14 cellular contexts compared by ENCODE assay signal in the genomic region with DNA sequence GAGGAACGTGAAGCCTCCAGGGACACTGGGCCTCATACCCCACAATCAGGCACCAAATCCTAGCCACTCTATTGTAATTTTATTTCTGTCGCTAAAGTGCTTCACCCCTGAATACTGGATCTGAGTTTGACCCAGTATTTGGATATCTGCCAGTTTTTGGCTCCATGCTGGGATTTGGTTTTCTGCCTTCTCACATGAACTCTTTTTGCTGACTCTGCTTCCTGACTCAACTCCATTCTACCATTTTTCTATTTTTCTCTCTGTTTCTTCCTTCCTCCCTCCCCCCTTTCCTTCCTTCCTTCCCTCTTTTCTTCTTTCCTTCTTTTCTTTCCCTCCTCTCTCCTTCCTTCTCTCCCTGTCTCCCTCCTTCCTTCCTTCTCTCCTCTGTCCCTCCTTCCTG.
DNase-seq lines count a peak whose midpoint lies in the region; ATAC-seq, FAIRE-seq and TF ChIP-seq lines count a peak whose summit lies in the region.
"Had no signal": no experiment of that assay in that cellular context is flagged by ENCODE, and none has a peak within 500 bp of the region (broad histone marks: within the 10 kb centered on the region; RNA-seq: fewer than 3 reads in every experiment).

No MANE protein-coding gene starts in this region.

- no peaks in the 10 kb centered on the region for H3K79me2 ChIP-seq in K562 (ENCODE audit: control insufficient read depth, insufficient read depth, low read length)
- H3K79me2 ChIP-seq in mammary epithelial cell (ENCODE audit: insufficient read depth, low read length), result no peaks in the 10 kb centered on the region

- no peak overlapping the region for H2AFZ ChIP-seq in K562 (ENCODE audit: low read depth, low read length)
- H2AFZ ChIP-seq in mammary epithelial cell (ENCODE audit: low read depth, low read length), result no peak overlapping the region

- CTCF ChIA-PET in A549 (lab: Yijun Ruan, JAX) (no interaction called here), HEK293 (lab: Yijun Ruan, JAX) (interaction anchor here (0.6 to 1.5 kb wide), 3 partner anchors 9 to 170 kb away, joined by 3 to 5 read pairs (median 3); no protein-coding TSS in a partner anchor), K562 (lab: Yijun Ruan, JAX; ENCODE audit: low intra/inter-chr PET ratio) (interaction anchor here (0.5 kb wide), 1 partner anchor 1377 kb away, joined by 3 read pairs; no protein-coding TSS in a partner anchor), mammary epithelial cell (lab: Charles Lee; ENCODE audit: low non-redundant PET) (no interaction called here)

- H3K4me1 ChIP-seq in A549 (no peaks in the 10 kb centered on the region), HEK293 (ENCODE audit: control insufficient read depth, insufficient read depth, low read length) (no peaks in the 10 kb centered on the region), K562 (replicated peaks in 1 of 2; ENCODE audit: control insufficient read depth in 2 of 2, insufficient read depth in 2 of 2, low read length in 2 of 2) (no peaks in the 10 kb centered on the region), mammary epithelial cell (ENCODE audit: insufficient read depth, low read length) (no peaks in the 10 kb centered on the region)

- H3K4me3 ChIP-seq in A549 (no peak overlapping the region), HEK293 (ENCODE audit: low read depth, low read length) (no peak overlapping the region), K562 (no peak overlapping the region), mammary epithelial cell (replicated peaks in 1 of 3; ENCODE audit: insufficient read depth in 1 of 3, low read depth in 2 of 3, low read length in 3 of 3) (no peak overlapping the region)

- H3K4me2 ChIP-seq in A549, result no peak overlapping the region
- no peak overlapping the region for H3K4me2 ChIP-seq in K562 (ENCODE audit: insufficient read depth, low read length)
- H3K4me2 ChIP-seq in mammary epithelial cell (ENCODE audit: insufficient read depth, low read depth, low read length), result no peak overlapping the region

- FAIRE-seq in A549 (lab: Jason Lieb, UNC) (no peak), K562 (lab: Jason Lieb, UNC) (no peak)
- FAIRE-seq: GM19239 had no signal

- in situ Hi-C loops in K562 (cut with MboI) (loop anchor here (10.0 kb wide), 1 partner anchor 969 kb away; no protein-coding TSS in a partner anchor), mammary epithelial cell (cut with MboI; ENCODE audit: low sequenced_read_pairs in 2 of 2) (no loop called here)

- BruUV-seq in K562 (replicated peaks; lab: Mats Ljungman, UMichigan) (no TSS peak), mammary epithelial cell (replicated peaks; lab: Mats Ljungman, UMichigan) (no TSS peak)

- dilution Hi-C loops in mammary epithelial cell (cut with HindIII; ENCODE audit: low sequenced_read_pairs), result no loop called here

- H3K9ac ChIP-seq in K562 (ENCODE audit: insufficient read depth in 1 of 2, low read depth in 2 of 2, low read length in 2 of 2) (no peak overlapping the region), mammary epithelial cell (ENCODE audit: insufficient read depth, low read length) (no peak overlapping the region)

- no peak for TF ChIP-seq RAD21 in A549 (conservative IDR thresholded peaks at IDR 0.05 in 1 of 2, IDR thresholded peaks at IDR 0.05 in 1 of 2)
- TF ChIP-seq RAD21 in K562 (CRISPR knock-in tag; conservative IDR thresholded peaks at IDR 0.05 in 1 of 2, IDR thresholded peaks at IDR 0.05 in 1 of 2), result no peak

- H3K36me3 ChIP-seq in HEK293 (ENCODE audit: control insufficient read depth in 2 of 2, insufficient read depth in 1 of 2, low read length in 2 of 2), result no peaks in the 10 kb centered on the region
- H3K36me3 ChIP-seq in K562 (ENCODE audit: control insufficient read depth, insufficient read depth, low read length), result no peaks in the 10 kb centered on the region
- H3K36me3 ChIP-seq in mammary epithelial cell (ENCODE audit: insufficient read depth, low read length), result no peaks in the 10 kb centered on the region

- H3K9me1 ChIP-seq in K562 (ENCODE audit: control insufficient read depth, insufficient read depth, low read length), result no peaks in the 10 kb centered on the region

- intact Hi-C loops in K562 (cut with micrococcal nuclease) (no loop called here), mammary epithelial cell (cut with micrococcal nuclease) (no loop called here)

- H3K27me3 ChIP-seq in K562 (ENCODE audit: control insufficient read depth in 2 of 2, insufficient read depth in 2 of 2, low read length in 2 of 2) (peaks cover 0 to 5% of the 10 kb centered on the region in 2 experiments; a peak in 2 of 5 replicates), mammary epithelial cell (ENCODE audit: insufficient read depth, low read length) (no peaks in the 10 kb centered on the region)

- TF ChIP-seq POLR2A in A549 (IDR thresholded peaks at IDR 0.05; ENCODE audit: low read length), result no peak
- TF ChIP-seq POLR2A in K562 (conservative IDR thresholded peaks at IDR 0.05), result no peak

- TF ChIP-seq CTCF in A549 (IDR thresholded peaks at IDR 0.05) (no peak), HEK293 (tag by site-specific recombination; IDR thresholded peaks at IDR 0.05) (no peak), K562 (IDR thresholded peaks at IDR 0.05 in 2 of 3, conservative IDR thresholded peaks at IDR 0.05 in 1 of 3; ENCODE audit: insufficient read depth in 2 of 3, low read depth in 1 of 3, low read length in 3 of 3) (no peak), mammary epithelial cell (conservative IDR thresholded peaks at IDR 0.05 in 1 of 2, IDR thresholded peaks at IDR 0.05 in 1 of 2; ENCODE audit: extremely low read depth in 1 of 2, insufficient read depth in 1 of 2, low read depth in 1 of 2, low read length in 2 of 2) (no peak)

- ATAC-seq in A549 (no peak), K562 (no peak)

- H3K27ac ChIP-seq in A549 (no peak overlapping the region), HEK293 (ENCODE audit: extremely low read depth, low read depth, low read length) (no peak overlapping the region), K562 (ENCODE audit: extremely low read depth, low read depth, low read length) (no peak overlapping the region), mammary epithelial cell (ENCODE audit: insufficient read depth, low read depth, low read length) (no peak overlapping the region)

- POLR2A ChIA-PET in A549 (lab: Yijun Ruan, JAX) (no interaction called here), HEK293 (lab: Yijun Ruan, JAX) (no interaction called here), K562 (lab: Yijun Ruan, JAX) (no interaction called here)

- DNase-seq in NCI-H1092 treated with DMSO at 0.1 percent for 48 hours (lab: John Stamatoyannopoulos, UW), result peak; percentile 12
- DNase-seq in NCI-H1092 (lab: John Stamatoyannopoulos, UW), result no peak
- no peak for DNase-seq in A549 (ENCODE audit: low read depth in 1 of 2, low spot score in 1 of 2)
- DNase-seq in K562 (ENCODE audit: extremely low read depth in 1 of 4, low spot score in 3 of 4), result no peak
- no peak for DNase-seq in mammary epithelial cell
- DNase-seq in NCI-H2029 (lab: John Stamatoyannopoulos, UW), result no peak
- DNase-seq: 8988T; C1 segment of cervical spinal cord; CD4-positive, alpha-beta T cell; GF-D8; GOT3; H9 had no signal

- H4K20me1 ChIP-seq in K562 (replicated peaks; ENCODE audit: control insufficient read depth, insufficient read depth, low read length) (no peaks in the 10 kb centered on the region), mammary epithelial cell (ENCODE audit: insufficient read depth, low read length) (no peaks in the 10 kb centered on the region)

- no peak for TF ChIP-seq EP300 in A549 (IDR thresholded peaks at IDR 0.05)
- TF ChIP-seq EP300 in K562 (IDR thresholded peaks at IDR 0.05; ENCODE audit: low read length), result no peak

- no peaks in the 10 kb centered on the region for H3K9me3 ChIP-seq in A549
- no peaks in the 10 kb centered on the region for H3K9me3 ChIP-seq in HEK293 (ENCODE audit: control insufficient read depth, insufficient read depth, low read depth, low read length)
- no peaks in the 10 kb centered on the region; the same call in 1 of the 2 replicates for H3K9me3 ChIP-seq in K562 (replicated peaks; ENCODE audit: control insufficient read depth, insufficient read depth, low read depth, low read length)
- H3K9me3 ChIP-seq in mammary epithelial cell (replicated peaks; ENCODE audit: insufficient read depth, low read length), result no peaks in the 10 kb centered on the region

- 4% methylated on average over 2 of the region's 2 CpGs for WGBS in A549 (ENCODE audit: missing lambda C conversion rate)
- whole genome bisulfite sequencing in K562 (ENCODE audit: insufficient coverage, low coverage, missing lambda C conversion rate), result 0% methylated on average over 2 of the region's 2 CpGs
- WGBS in mammary epithelial cell (ENCODE audit: low coverage, missing lambda C conversion rate), result 58% methylated on average over 2 of the region's 2 CpGs

TF ChIP-seq in A549, 52 proteins besides CTCF, POLR2A, EP300 and RAD21:
- TF ChIP-seq RNF2 (IDR thresholded peaks at IDR 0.05; ENCODE audit: borderline replicate concordance, low read depth), result no peak
- no peak for TF ChIP-seq FOSB (CRISPR knock-in tag; IDR thresholded peaks at IDR 0.05)
- peak; percentile 19 for TF ChIP-seq MAFK (IDR thresholded peaks at IDR 0.05; ENCODE audit: partially characterized antibody)
- no peak for TF ChIP-seq EHF (CRISPR knock-in tag; IDR thresholded peaks at IDR 0.05)
- TF ChIP-seq JUN (IDR thresholded peaks at IDR 0.05), result no peak

TF ChIP-seq in K562, 482 proteins besides CTCF, POLR2A, EP300 and RAD21:
- TF ChIP-seq TSC22D4 (tag; IDR thresholded peaks at IDR 0.05) (no peak), C11orf30 (IDR thresholded peaks at IDR 0.05; ENCODE audit: low read depth) (peak; percentile 70; the same call in 1 of the 2 replicates), ZNF316 (IDR thresholded peaks at IDR 0.05) (peak; percentile 85), MAFF (IDR thresholded peaks at IDR 0.05; ENCODE audit: low read length) (peak; percentile 8; the same call in 1 of the 2 replicates), MAFG (tag; conservative IDR thresholded peaks at IDR 0.05) (peak; percentile 66), NFIC (IDR thresholded peaks at IDR 0.05) (peak; percentile 18; the same call in 1 of the 2 replicates), RBM34 (IDR thresholded peaks at IDR 0.05; ENCODE audit: borderline replicate concordance, insufficient read depth, low read length) (no peak)
- TF ChIP-seq, protein P1, sequence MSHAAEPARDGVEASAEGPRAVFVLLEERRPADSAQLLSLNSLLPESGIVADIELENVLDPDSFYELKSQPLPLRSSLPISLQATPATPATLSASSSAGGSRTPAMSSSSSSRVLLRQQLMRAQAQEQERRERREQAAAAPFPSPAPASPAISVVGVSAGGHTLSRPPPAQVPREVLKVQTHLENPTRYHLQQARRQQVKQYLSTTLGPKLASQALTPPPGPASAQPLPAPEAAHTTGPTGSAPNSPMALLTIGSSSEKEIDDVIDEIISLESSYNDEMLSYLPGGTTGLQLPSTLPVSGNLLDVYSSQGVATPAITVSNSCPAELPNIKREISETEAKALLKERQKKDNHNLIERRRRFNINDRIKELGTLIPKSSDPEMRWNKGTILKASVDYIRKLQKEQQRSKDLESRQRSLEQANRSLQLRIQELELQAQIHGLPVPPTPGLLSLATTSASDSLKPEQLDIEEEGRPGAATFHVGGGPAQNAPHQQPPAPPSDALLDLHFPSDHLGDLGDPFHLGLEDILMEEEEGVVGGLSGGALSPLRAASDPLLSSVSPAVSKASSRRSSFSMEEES (CRISPR knock-in tag; IDR thresholded peaks at IDR 0.05), result no peak
TF ChIP-seq in K562: peak in this region for 5.

Comparison
In these comparisons a context has a peak if more than half of its experiments do, and no peak if none do; other contexts are left out.
1. CTCF ChIA-PET loops: an anchor here in HEK293 (0.6 to 1.5 kb wide) and K562 (0.5 kb wide); none called in A549 and mammary epithelial cell.